In genomic region chr2:106596844-106597243, GRCh38 we compare ENCODE assay signal across 2 cellular contexts.
TF ChIP-seq lines count a peak whose summit lies in the region.

No MANE protein-coding gene starts in this region.

TF ChIP-seq in GM23338, 12 proteins besides CTCF, POLR2A, EP300 and RAD21 (continued from another document):
- TF ChIP-seq, protein P1, sequence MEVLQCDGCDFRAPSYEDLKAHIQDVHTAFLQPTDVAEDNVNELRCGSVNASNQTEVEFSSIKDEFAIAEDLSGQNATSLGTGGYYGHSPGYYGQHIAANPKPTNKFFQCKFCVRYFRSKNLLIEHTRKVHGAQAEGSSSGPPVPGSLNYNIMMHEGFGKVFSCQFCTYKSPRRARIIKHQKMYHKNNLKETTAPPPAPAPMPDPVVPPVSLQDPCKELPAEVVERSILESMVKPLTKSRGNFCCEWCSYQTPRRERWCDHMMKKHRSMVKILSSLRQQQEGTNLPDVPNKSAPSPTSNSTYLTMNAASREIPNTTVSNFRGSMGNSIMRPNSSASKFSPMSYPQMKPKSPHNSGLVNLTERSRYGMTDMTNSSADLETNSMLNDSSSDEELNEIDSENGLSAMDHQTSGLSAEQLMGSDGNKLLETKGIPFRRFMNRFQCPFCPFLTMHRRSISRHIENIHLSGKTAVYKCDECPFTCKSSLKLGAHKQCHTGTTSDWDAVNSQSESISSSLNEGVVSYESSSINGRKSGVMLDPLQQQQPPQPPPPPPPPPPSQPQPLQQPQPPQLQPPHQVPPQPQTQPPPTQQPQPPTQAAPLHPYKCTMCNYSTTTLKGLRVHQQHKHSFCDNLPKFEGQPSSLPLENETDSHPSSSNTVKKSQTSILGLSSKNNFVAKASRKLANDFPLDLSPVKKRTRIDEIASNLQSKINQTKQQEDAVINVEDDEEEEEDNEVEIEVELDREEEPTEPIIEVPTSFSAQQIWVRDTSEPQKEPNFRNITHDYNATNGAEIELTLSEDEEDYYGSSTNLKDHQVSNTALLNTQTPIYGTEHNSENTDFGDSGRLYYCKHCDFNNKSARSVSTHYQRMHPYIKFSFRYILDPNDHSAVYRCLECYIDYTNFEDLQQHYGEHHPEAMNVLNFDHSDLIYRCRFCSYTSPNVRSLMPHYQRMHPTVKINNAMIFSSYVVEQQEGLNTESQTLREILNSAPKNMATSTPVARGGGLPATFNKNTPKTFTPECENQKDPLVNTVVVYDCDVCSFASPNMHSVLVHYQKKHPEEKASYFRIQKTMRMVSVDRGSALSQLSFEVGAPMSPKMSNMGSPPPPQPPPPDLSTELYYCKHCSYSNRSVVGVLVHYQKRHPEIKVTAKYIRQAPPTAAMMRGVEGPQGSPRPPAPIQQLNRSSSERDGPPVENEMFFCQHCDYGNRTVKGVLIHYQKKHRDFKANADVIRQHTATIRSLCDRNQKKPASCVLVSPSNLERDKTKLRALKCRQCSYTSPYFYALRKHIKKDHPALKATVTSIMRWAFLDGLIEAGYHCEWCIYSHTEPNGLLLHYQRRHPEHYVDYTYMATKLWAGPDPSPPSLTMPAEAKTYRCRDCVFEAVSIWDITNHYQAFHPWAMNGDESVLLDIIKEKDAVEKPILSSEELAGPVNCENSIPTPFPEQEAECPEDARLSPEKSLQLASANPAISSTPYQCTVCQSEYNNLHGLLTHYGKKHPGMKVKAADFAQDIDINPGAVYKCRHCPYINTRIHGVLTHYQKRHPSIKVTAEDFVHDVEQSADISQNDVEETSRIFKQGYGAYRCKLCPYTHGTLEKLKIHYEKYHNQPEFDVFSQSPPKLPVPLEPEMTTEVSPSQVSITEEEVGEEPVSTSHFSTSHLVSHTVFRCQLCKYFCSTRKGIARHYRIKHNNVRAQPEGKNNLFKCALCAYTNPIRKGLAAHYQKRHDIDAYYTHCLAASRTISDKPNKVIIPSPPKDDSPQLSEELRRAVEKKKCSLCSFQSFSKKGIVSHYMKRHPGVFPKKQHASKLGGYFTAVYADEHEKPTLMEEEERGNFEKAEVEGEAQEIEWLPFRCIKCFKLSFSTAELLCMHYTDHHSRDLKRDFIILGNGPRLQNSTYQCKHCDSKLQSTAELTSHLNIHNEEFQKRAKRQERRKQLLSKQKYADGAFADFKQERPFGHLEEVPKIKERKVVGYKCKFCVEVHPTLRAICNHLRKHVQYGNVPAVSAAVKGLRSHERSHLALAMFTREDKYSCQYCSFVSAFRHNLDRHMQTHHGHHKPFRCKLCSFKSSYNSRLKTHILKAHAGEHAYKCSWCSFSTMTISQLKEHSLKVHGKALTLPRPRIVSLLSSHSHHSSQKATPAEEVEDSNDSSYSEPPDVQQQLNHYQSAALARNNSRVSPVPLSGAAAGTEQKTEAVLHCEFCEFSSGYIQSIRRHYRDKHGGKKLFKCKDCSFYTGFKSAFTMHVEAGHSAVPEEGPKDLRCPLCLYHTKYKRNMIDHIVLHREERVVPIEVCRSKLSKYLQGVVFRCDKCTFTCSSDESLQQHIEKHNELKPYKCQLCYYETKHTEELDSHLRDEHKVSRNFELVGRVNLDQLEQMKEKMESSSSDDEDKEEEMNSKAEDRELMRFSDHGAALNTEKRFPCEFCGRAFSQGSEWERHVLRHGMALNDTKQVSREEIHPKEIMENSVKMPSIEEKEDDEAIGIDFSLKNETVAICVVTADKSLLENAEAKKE (CRISPR knock-in tag; IDR thresholded peaks at IDR 0.05) = no peak
- no peak for TF ChIP-seq NANOG (IDR thresholded peaks at IDR 0.05; ENCODE audit: borderline replicate concordance)
- no peak for TF ChIP-seq POLR2AphosphoS5 (IDR thresholded peaks at IDR 0.05; ENCODE audit: low read depth)
- no peak for TF ChIP-seq CREB1 (CRISPR knock-in tag; IDR thresholded peaks at IDR 0.05; ENCODE audit: low read depth)
TF ChIP-seq in GM23338: peak in this region for 0.

TF ChIP-seq in SK-N-SH treated with all-trans-retinoic acid at 6 μM for 48 hours, 23 proteins besides CTCF, POLR2A, EP300 and RAD21 (continued from another document):
- TF ChIP-seq POU6F1 (CRISPR knock-in tag; IDR thresholded peaks at IDR 0.05; ENCODE audit: borderline replicate concordance, low read depth) (no peak), PPARA (CRISPR knock-in tag; IDR thresholded peaks at IDR 0.05; ENCODE audit: borderline replicate concordance) (no peak), ISL1 (CRISPR knock-in tag; IDR thresholded peaks at IDR 0.05) (no peak), CSDC2 (CRISPR knock-in tag; IDR thresholded peaks at IDR 0.05) (no peak), CSRNP3 (CRISPR knock-in tag; IDR thresholded peaks at IDR 0.05) (no peak), ZFP3 (CRISPR knock-in tag; IDR thresholded peaks at IDR 0.05) (no peak), ZC3H10 (CRISPR knock-in tag; IDR thresholded peaks at IDR 0.05) (no peak)
